28 cellular contexts compared by ENCODE assay signal in genomic region chr1:42482635-42483153, GRCh38. TPM values are rescaled to one million over a fixed set of nuclear protein-coding genes. Genes with fewer than 3 reads are reported as not detected.
"Had no signal": no experiment of that assay in that cellular context is flagged by ENCODE, and none has a peak within 500 bp of the region (broad histone marks: within the 10 kb centered on the region; RNA-seq: fewer than 3 reads in every experiment).

No MANE protein-coding gene starts in this region.

- H3K9me3 Mint-ChIP-seq: activated CD4-positive, alpha-beta T cell treated with anti-CD3 and anti-CD28 coated beads, Interleukin-2, amount 10 ng/mL, durations not matched to agents 7 days and 5 days; activated CD8-positive, alpha-beta T cell treated with anti-CD3 and anti-CD28 coated beads for 36 hours; activated T-cell treated with anti-CD3 and anti-CD28 coated beads, Interleukin-2, amount 50 U/mL, for 4 hours; activated T-helper 17 cell treated with anti-CD3 and anti-CD28 coated beads, Interleukin-2, amount 50 U/mL, for 72 hours; central memory CD8-positive, alpha-beta T cell; dendritic cell treated with granulocyte-macrophage colony-stimulating factor and Interleukin-4, amounts not matched to agents 40 ng/mL and 50 ng/mL, for 4 days; endodermal cell; natural killer cell treated with Interleukin-12 subunit alpha and Interleukin-12 subunit beta and Interleukin-15 and Interleukin-18, amount 100 ng/mL, for 72 hours had no signal

- H3K36me3 Mint-ChIP-seq: natural killer cell treated with Interleukin-12 subunit alpha and Interleukin-12 subunit beta and Interleukin-15 and Interleukin-18, amount 100 ng/mL, for 72 hours had no signal

- H3K27me3 Mint-ChIP-seq: activated CD4-positive, alpha-beta T cell treated with anti-CD3 and anti-CD28 coated beads, Interleukin-2, amount 10 ng/mL, durations not matched to agents 7 days and 5 days; activated CD8-positive, alpha-beta T cell treated with anti-CD3 and anti-CD28 coated beads for 36 hours; activated T-helper 17 cell treated with anti-CD3 and anti-CD28 coated beads, Interleukin-2, amount 50 U/mL, for 72 hours; central memory CD8-positive, alpha-beta T cell; dendritic cell treated with granulocyte-macrophage colony-stimulating factor and Interleukin-4, amounts not matched to agents 40 ng/mL and 50 ng/mL, for 4 days; natural killer cell treated with Interleukin-12 subunit alpha and Interleukin-12 subunit beta and Interleukin-15 and Interleukin-18, amount 100 ng/mL, for 72 hours had no signal

- H3K27me3 ChIP-seq: esophagus muscularis mucosa, left lung had no signal

- DNase-seq: activated CD4-positive, alpha-beta T cell treated with anti-CD3 and anti-CD28 coated beads, Interleukin-2, amount 10 ng/mL, durations not matched to agents 7 days and 5 days; activated CD4-positive, CD25-positive, alpha-beta regulatory T cell treated with anti-CD3 and anti-CD28 coated beads, Interleukin-2, amount 50 U/mL, for 72 hours; activated CD8-positive, alpha-beta T cell treated with anti-CD3 and anti-CD28 coated beads for 36 hours; activated gamma-delta T cell treated with Interleukin-2 at 50 U/mL for 16 hours; activated naive CD4-positive, alpha-beta T cell treated with anti-CD3 and anti-CD28 coated beads, Interleukin-2, amount 50 U/mL, for 16 hours; activated T-cell treated with anti-CD3 and anti-CD28 coated beads, Interleukin-2, amount 50 U/mL, for 4 hours; amygdala; endodermal cell; glutamatergic neuron; left lung; lower lobe of right lung; mesendoderm; posterior cingulate gyrus; right cardiac atrium; stimulated activated CD4-positive, alpha-beta T cell treated with anti-CD3 and anti-CD28 coated beads, Interleukin-15, amount 100 ng/mL, for 24 hours; stimulated activated CD4-positive, alpha-beta T cell treated with anti-CD3 and anti-CD28 coated beads, Interleukin-2, amount 100 ng/mL, for 24 hours; stimulated activated naive CD8-positive, alpha-beta T cell treated with anti-CD3 and anti-CD28 coated beads, Interleukin-15, Interleukin-2, amounts not matched to agents 100 U/mL and 50 U/mL, for 24 hours; T-helper 2 cell; trophoblast cell had no signal

- H3K4me3 Mint-ChIP-seq: activated CD4-positive, alpha-beta T cell treated with anti-CD3 and anti-CD28 coated beads, Interleukin-2, amount 10 ng/mL, durations not matched to agents 7 days and 5 days; activated CD8-positive, alpha-beta T cell treated with anti-CD3 and anti-CD28 coated beads for 36 hours; activated T-cell treated with anti-CD3 and anti-CD28 coated beads, Interleukin-2, amount 50 U/mL, for 4 hours; activated T-helper 17 cell treated with anti-CD3 and anti-CD28 coated beads, Interleukin-2, amount 50 U/mL, for 72 hours; central memory CD8-positive, alpha-beta T cell; dendritic cell treated with granulocyte-macrophage colony-stimulating factor and Interleukin-4, amounts not matched to agents 40 ng/mL and 50 ng/mL, for 4 days; endodermal cell; natural killer cell treated with Interleukin-12 subunit alpha and Interleukin-12 subunit beta and Interleukin-15 and Interleukin-18, amount 100 ng/mL, for 72 hours had no signal

- H3K4me1 ChIP-seq: esophagus muscularis mucosa, left lung, lower lobe of right lung had no signal

- H3K36me3 ChIP-seq: thoracic aorta had no signal

- H3K9me3 ChIP-seq: esophagus muscularis mucosa, left lung, lower lobe of right lung, thoracic aorta had no signal

- FAIRE-seq: bronchial epithelial cell, urothelium cell line had no signal

- H3K27ac ChIP-seq: esophagus muscularis mucosa, left lung, lower lobe of right lung, thoracic aorta had no signal

- H3K27ac Mint-ChIP-seq: activated CD4-positive, alpha-beta T cell treated with anti-CD3 and anti-CD28 coated beads, Interleukin-2, amount 10 ng/mL, durations not matched to agents 7 days and 5 days; activated CD8-positive, alpha-beta T cell treated with anti-CD3 and anti-CD28 coated beads for 36 hours; activated T-helper 17 cell treated with anti-CD3 and anti-CD28 coated beads, Interleukin-2, amount 50 U/mL, for 72 hours; dendritic cell treated with granulocyte-macrophage colony-stimulating factor and Interleukin-4, amounts not matched to agents 40 ng/mL and 50 ng/mL, for 4 days; endodermal cell; natural killer cell treated with Interleukin-12 subunit alpha and Interleukin-12 subunit beta and Interleukin-15 and Interleukin-18, amount 100 ng/mL, for 72 hours had no signal

- H3K4me3 ChIP-seq: esophagus muscularis mucosa, left lung, lower lobe of right lung, thoracic aorta had no signal

- ATAC-seq: activated CD8-positive, alpha-beta T cell treated with anti-CD3 and anti-CD28 coated beads for 36 hours; activated T-cell treated with anti-CD3 and anti-CD28 coated beads, Interleukin-2, amount 50 U/mL, for 4 hours; activated T-helper 17 cell treated with anti-CD3 and anti-CD28 coated beads, Interleukin-2, amount 50 U/mL, for 72 hours; left lung; lower lobe of right lung; natural killer cell treated with Interleukin-12 subunit alpha and Interleukin-12 subunit beta and Interleukin-15 and Interleukin-18, amount 100 ng/mL, for 72 hours; right cardiac atrium; stimulated activated naive CD8-positive, alpha-beta T cell treated with anti-CD3 and anti-CD28 coated beads, Interleukin-15, Interleukin-2, amounts not matched to agents 100 U/mL and 50 U/mL, for 24 hours had no signal

- H3K4me1 Mint-ChIP-seq: activated CD4-positive, alpha-beta T cell treated with anti-CD3 and anti-CD28 coated beads, Interleukin-2, amount 10 ng/mL, durations not matched to agents 7 days and 5 days; activated T-helper 17 cell treated with anti-CD3 and anti-CD28 coated beads, Interleukin-2, amount 50 U/mL, for 72 hours; central memory CD8-positive, alpha-beta T cell; endodermal cell had no signal

RNA-seq across cellular contexts. Expression of gene ZMYND12, which starts 26.9 kb away (rescaled TPM):
- total RNA-seq: frontal cortex; natural killer cell treated with Interleukin-12 subunit alpha and Interleukin-12 subunit beta and Interleukin-15 and Interleukin-18, amount 100 ng/mL, for 72 hours had no signal
